ENCODE assay signal across 16 cellular contexts in genomic region chr20:47126374-47126705, GRCh38.
DNase-seq lines count a peak whose midpoint lies in the region; ATAC-seq and TF ChIP-seq lines count a peak whose summit lies in the region.
"Had no signal": no experiment of that assay in that cellular context is flagged by ENCODE, and none has a peak within 500 bp of the region (broad histone marks: within the 10 kb centered on the region; RNA-seq: fewer than 3 reads in every experiment).

No MANE protein-coding gene starts in this region.

- 70% methylated on average over 5 of the region's 5 CpGs for WGBS in right cardiac atrium
- WGBS in stomach, 5 donors: 67 to 80% (median 70%) methylated on average over 2 to 5 of the region's 5 CpGs

- H3K27ac ChIP-seq in WERI-Rb-1 (peak overlapping the region; percentile 88), right cardiac atrium (ENCODE audit: low read length) (peak overlapping the region; percentile 12), stomach (peak overlapping the region; percentile 51 to 80 (median 74))
- H3K27ac ChIP-seq: 22Rv1 had no signal

- no peak for TF ChIP-seq EP300 in stomach (IDR thresholded peaks at IDR 0.05)

- no peak for TF ChIP-seq CTCF in WERI-Rb-1 (IDR thresholded peaks at IDR 0.05; ENCODE audit: low read depth, low read length)
- TF ChIP-seq CTCF in stomach (IDR thresholded peaks at IDR 0.05): no peak

- H3K4me1 ChIP-seq in right cardiac atrium (ENCODE audit: control insufficient read depth, insufficient read depth, low read length) (peaks cover 10% of the 10 kb centered on the region), stomach (peaks cover 24 to 31% (median 29%) of the 10 kb centered on the region in 4 donors)

- ATAC-seq in right cardiac atrium (peak in 1 of 2 donors; percentile 24), GM21619 (IDR thresholded peaks at IDR 0.05; ENCODE audit: unreplicated experiment) (no peak)
- ATAC-seq: activated CD8-positive, alpha-beta T cell treated with anti-CD3 and anti-CD28 coated beads, Interleukin-2, amount 10 ng/mL, durations not matched to agents 7 days and 5 days; mucosa of descending colon had no signal

- intact Hi-C loops in right cardiac atrium (cut with DNase I): no loop called here
- intact Hi-C loops in stomach (cut with DNase I; ENCODE audit: low total_unique reads): no loop called here

- H3K4me3 ChIP-seq in WERI-Rb-1 (ENCODE audit: low read depth, low read length) (peak overlapping the region; percentile 20), right cardiac atrium (ENCODE audit: low read length) (no peak overlapping the region), stomach (no peak overlapping the region)
- H3K4me3 ChIP-seq: mucosa of descending colon had no signal

- H3K9me3 ChIP-seq in WERI-Rb-1 (ENCODE audit: severe bottlenecking) (no peaks in the 10 kb centered on the region), right cardiac atrium (ENCODE audit: control insufficient read depth, low read length) (no peaks in the 10 kb centered on the region), stomach (no peaks in the 10 kb centered on the region)
- H3K9me3 ChIP-seq: mucosa of descending colon had no signal

- peak; percentile 77 for DNase-seq in DMS 273 (lab: John Stamatoyannopoulos, UW; ENCODE audit: unreplicated experiment)
- no peak for DNase-seq in DMS 273 treated with DMSO at 0.1 percent for 48 hours (lab: John Stamatoyannopoulos, UW)
- no peak for DNase-seq in WERI-Rb-1
- DNase-seq in right cardiac atrium: no peak
- no peak for DNase-seq in stomach
- DNase-seq in NCI-H2196 (lab: John Stamatoyannopoulos, UW; ENCODE audit: unreplicated experiment): no peak
- no peak for DNase-seq in NCI-H146 (lab: John Stamatoyannopoulos, UW)
- DNase-seq: activated CD8-positive, alpha-beta T cell treated with anti-CD3 and anti-CD28 coated beads, Interleukin-2, amount 10 ng/mL, durations not matched to agents 7 days and 5 days; activated gamma-delta T cell; GF-D8; GOT3; mucosa of descending colon; NCI-H774; stimulated activated naive CD4-positive, alpha-beta T cell had no signal

- H3K27me3 ChIP-seq in WERI-Rb-1 (ENCODE audit: insufficient read depth, low read depth, severe bottlenecking) (no peaks in the 10 kb centered on the region), right cardiac atrium (ENCODE audit: control insufficient read depth, insufficient read depth) (no peaks in the 10 kb centered on the region), stomach (peaks cover 0 to 16% (median 0%) of the 10 kb centered on the region in 3 donors)

- TF ChIP-seq POLR2A in stomach (IDR thresholded peaks at IDR 0.05): no peak

- H3K36me3 ChIP-seq in WERI-Rb-1 (peaks cover 13% of the 10 kb centered on the region), stomach (no peaks in the 10 kb centered on the region)

Comparison
In these comparisons a context has a peak if more than half of its experiments do, and no peak if none do; other contexts are left out.
1. H3K27ac ChIP-seq: peak in every context shown above with its lines; median percentile 88 in WERI-Rb-1; 74 in stomach; 12 in right cardiac atrium.